22 cellular contexts compared by ENCODE assay signal in genomic region chr14:58702466-58703148, GRCh38.
"Had no signal": no experiment of that assay in that cellular context is flagged by ENCODE, and none has a peak within 500 bp of the region (broad histone marks: within the 10 kb centered on the region; RNA-seq: fewer than 3 reads in every experiment).

No MANE protein-coding gene starts in this region.

- H3K4me2 ChIP-seq: hepatocyte had no signal

- H2AFZ ChIP-seq: hepatocyte had no signal

- H3K4me3 ChIP-seq: esophagus squamous epithelium, hepatocyte, lung, psoas muscle, right lobe of liver, spleen, suprapubic skin, thyroid gland had no signal

- H3K79me2 ChIP-seq: hepatocyte had no signal

- ATAC-seq: effector memory CD8-positive, alpha-beta T cell; left ventricle myocardium superior; natural killer cell treated with Interleukin-12 subunit alpha and Interleukin-12 subunit beta and Interleukin-15 and Interleukin-18, amount 100 ng/mL, for 72 hours; psoas muscle; right lobe of liver had no signal

- H3K9me3 ChIP-seq: esophagus squamous epithelium, psoas muscle, right lobe of liver, spleen, suprapubic skin, thyroid gland had no signal

- H3K36me3 ChIP-seq: esophagus squamous epithelium, right lobe of liver, spleen, suprapubic skin, thyroid gland had no signal

- H3K27me3 ChIP-seq: esophagus squamous epithelium, hepatocyte, right lobe of liver, spleen, suprapubic skin, thyroid gland had no signal

- DNase-seq: effector memory CD8-positive, alpha-beta T cell; esophagus squamous epithelium; foreskin melanocyte; head of caudate nucleus; kidney; left cardiac atrium; left ventricle myocardium superior; mesenchymal stem cell; midbrain; psoas muscle; retina; right lobe of liver; spleen; stimulated activated CD4-positive, alpha-beta T cell treated with anti-CD3 and anti-CD28 coated beads, Interleukin-15, amount 100 ng/mL, for 24 hours; stimulated activated CD4-positive, alpha-beta T cell treated with anti-CD3 and anti-CD28 coated beads, Interleukin-2, amount 100 ng/mL, for 24 hours; stimulated activated naive CD4-positive, alpha-beta T cell; thyroid gland had no signal

- H3K27ac ChIP-seq: epithelial cell of prostate, esophagus squamous epithelium, hepatocyte, psoas muscle, right lobe of liver, spleen, suprapubic skin, thyroid gland had no signal

- H3K4me1 ChIP-seq: right lobe of liver, spleen, suprapubic skin had no signal
